In genomic region chr17:12789976-12790805, GRCh38 we compare ENCODE assay signal across 7 cellular contexts. TPM values are rescaled to one million over a fixed set of nuclear protein-coding genes. Genes with fewer than 3 reads are reported as not detected.
DNase-seq lines count a peak whose midpoint lies in the region; ATAC-seq and TF ChIP-seq lines count a peak whose summit lies in the region.

No MANE protein-coding gene starts in this region.

- H3K4me1 Mint-ChIP-seq in effector memory CD8-positive, alpha-beta T cell (ENCODE audit: low read depth in 2 of 2), result peaks cover 0 to 6% of the 10 kb centered on the region in 2 donors
- peaks cover 0 to 8% of the 10 kb centered on the region in 2 donors for H3K4me1 Mint-ChIP-seq in natural killer cell

- peaks cover 49 to 72% of the 10 kb centered on the region in 2 donors for H3K27me3 Mint-ChIP-seq in effector memory CD8-positive, alpha-beta T cell
- H3K27me3 Mint-ChIP-seq in natural killer cell (ENCODE audit: low read depth in 2 of 2), result peaks cover 15 to 27% of the 10 kb centered on the region in 2 donors

- intact Hi-C loops in natural killer cell (cut with micrococcal nuclease), result no loop called here

- H3K4me3 Mint-ChIP-seq in effector memory CD8-positive, alpha-beta T cell, result peak overlapping the region; percentile 65 to 70
- H3K4me3 Mint-ChIP-seq in natural killer cell, result peak overlapping the region; percentile 40

- no peak for ATAC-seq in effector memory CD8-positive, alpha-beta T cell (replicated peaks)
- ATAC-seq in natural killer cell (no peak), HG02840 (IDR thresholded peaks at IDR 0.05; ENCODE audit: low FRiP score, unreplicated experiment) (no peak)

- TF ChIP-seq CTCF in GM20000 (IDR thresholded peaks at IDR 0.05; ENCODE audit: extremely low read depth, missing control alignments), result no peak
- no peak for TF ChIP-seq CTCF in natural killer cell (IDR thresholded peaks at IDR 0.05)
- no peak for TF ChIP-seq CTCF in GM13976 (IDR thresholded peaks at IDR 0.05; ENCODE audit: borderline replicate concordance, control extremely low read depth, extremely low read depth, insufficient read depth, missing control alignments)

- DNase-seq in GM20000 (ENCODE audit: low spot score), result peak; percentile 29
- DNase-seq in NCI-H524 (lab: John Stamatoyannopoulos, UW), result peak; percentile 75 to 87
- no peak for DNase-seq in effector memory CD8-positive, alpha-beta T cell
- no peak for DNase-seq in natural killer cell
- DNase-seq in GM13976 (ENCODE audit: low spot score), result no peak
- DNase-seq in dedifferentiated amniotic fluid mesenchymal stem cell (ENCODE audit: extremely low spot score), result no peak

- H3K9me3 Mint-ChIP-seq in effector memory CD8-positive, alpha-beta T cell, result peaks cover 0 to 4% of the 10 kb centered on the region in 2 donors
- H3K9me3 Mint-ChIP-seq in natural killer cell, result peaks cover 0 to 5% of the 10 kb centered on the region in 2 donors

- peaks cover 4% of the 10 kb centered on the region for H3K36me3 Mint-ChIP-seq in effector memory CD8-positive, alpha-beta T cell (ENCODE audit: insufficient read depth)
- H3K36me3 Mint-ChIP-seq in natural killer cell, result no peaks in the 10 kb centered on the region

- in situ Hi-C loops in GM13976 (cut with MboI; ENCODE audit: low sequenced_read_pairs, unreplicated experiment), result no loop called here

- H3K27ac Mint-ChIP-seq in effector memory CD8-positive, alpha-beta T cell, result no peak overlapping the region
- no peak overlapping the region for H3K27ac Mint-ChIP-seq in natural killer cell

RNA-seq across cellular contexts. Expression of gene ARHGAP44, which starts 0.9 kb away (rescaled TPM):
- total RNA-seq in natural killer cell, result not detected

Comparison
In these comparisons a context has a peak if more than half of its experiments do, and no peak if none do; other contexts are left out.
1. DNase-seq: peak in GM20000 (single experiment) and NCI-H524 (2 of 2); none in effector memory CD8-positive, alpha-beta T cell (0 of 3), natural killer cell (single experiment), GM13976 (single experiment) and dedifferentiated amniotic fluid mesenchymal stem cell (single experiment).